In the genomic region with DNA sequence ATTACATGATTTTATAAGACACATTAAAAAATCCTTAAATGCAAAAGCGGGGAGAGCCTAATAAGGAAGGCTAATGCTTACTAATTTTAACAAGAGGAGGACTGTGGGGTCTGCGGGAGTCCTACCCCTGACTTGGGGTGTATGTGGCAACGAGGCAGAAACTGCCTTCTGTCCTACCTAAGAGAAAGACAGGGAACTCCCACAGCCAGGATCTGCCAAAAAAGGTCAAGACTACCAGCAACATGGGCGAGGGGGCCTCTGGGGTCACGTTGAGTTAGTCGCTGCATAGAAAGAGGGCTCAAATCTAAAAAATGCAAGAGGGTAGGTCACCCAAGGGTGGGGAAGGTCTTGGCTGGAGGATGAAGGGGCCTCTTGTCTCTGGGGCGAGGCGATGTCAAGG, we compare ENCODE assay signal across 20 cellular contexts. TPM values are rescaled to one million over a fixed set of nuclear protein-coding genes. Genes with fewer than 3 reads are reported as not detected.
DNase-seq lines count a peak whose midpoint lies in the region; ATAC-seq and TF ChIP-seq lines count a peak whose summit lies in the region.
"Had no signal": no experiment of that assay in that cellular context is flagged by ENCODE, and none has a peak within 500 bp of the region (broad histone marks: within the 10 kb centered on the region; RNA-seq: fewer than 3 reads in every experiment).

No MANE protein-coding gene starts in this region.

- H2AK5ac ChIP-seq in neuronal stem cell (ENCODE audit: low read depth, low read length) = no peak overlapping the region

- no peak overlapping the region for H4K91ac ChIP-seq in neuronal stem cell (ENCODE audit: low read depth, low read length, poor library complexity)

- peaks cover 52% of the 10 kb centered on the region for H3K27me3 Mint-ChIP-seq in activated T-cell treated with anti-CD3 and anti-CD28 coated beads, Interleukin-2, amount 50 U/mL, for 72 hours (ENCODE audit: low read depth)

- no peak for DNase-seq in activated T-cell treated with anti-CD3 and anti-CD28 coated beads, Interleukin-2, amount 50 U/mL, for 72 hours
- DNase-seq in activated T-cell treated with anti-CD3 and anti-CD28 coated beads, Interleukin-2, amount 50 U/mL, for 1 hour = no peak
- DNase-seq in WERI-Rb-1 (no peak), iPS DF 6.9 (ENCODE audit: low read depth, low spot score) (no peak), neuronal stem cell (ENCODE audit: low spot score) (no peak), SK-N-SH (no peak)
- DNase-seq: activated CD4-positive, alpha-beta T cell treated with anti-CD3 and anti-CD28 coated beads, Interleukin-2, amount 50 U/mL, for 4 hours; activated naive CD8-positive, alpha-beta T cell treated with anti-CD3 and anti-CD28 coated beads, Interleukin-2, amount 50 U/mL, for 24 hours; activated T-cell treated with anti-CD3 and anti-CD28 coated beads, Interleukin-2, amount 50 U/mL, for 24 hours; foreskin fibroblast; Karpas-422; Peyer's patch; sigmoid colon; uterus had no signal

- no peaks in the 10 kb centered on the region for H3K79me1 ChIP-seq in neuronal stem cell (ENCODE audit: low read depth, low read length)

- peak overlapping the region; percentile 75 for H3K23ac ChIP-seq in neuronal stem cell (ENCODE audit: low read depth, low read length, poor library complexity)

- no peak overlapping the region for H3K18ac ChIP-seq in neuronal stem cell (ENCODE audit: low read length)

- H3K36me3 Mint-ChIP-seq in activated T-cell treated with anti-CD3 and anti-CD28 coated beads, Interleukin-2, amount 50 U/mL, for 72 hours (ENCODE audit: insufficient read depth in 2 of 2) = peaks cover 0 to 5% of the 10 kb centered on the region in 2 donors

- no peak for TF ChIP-seq RAD21 in SK-N-SH (IDR thresholded peaks at IDR 0.05; ENCODE audit: low read length)

- no CpG with 5 or more reads among the region's 8 CpGs for WGBS in iPS DF 6.9 (ENCODE audit: insufficient coverage, insufficient read length)
- no CpG with 5 or more reads among the region's 8 CpGs for WGBS in neuronal stem cell (ENCODE audit: extremely low coverage in 2 of 2, insufficient read length in 2 of 2, insufficient replicate concordance in 1 of 2), 2 donors
- WGBS in SK-N-SH (ENCODE audit: low lambda C conversion rate) = 58% methylated on average over 8 of the region's 8 CpGs

- H3K9me2 ChIP-seq in SK-N-SH = no peaks in the 10 kb centered on the region

- H3K9ac ChIP-seq in neuronal stem cell (ENCODE audit: low read depth, low read length, poor library complexity) (no peak overlapping the region), SK-N-SH (no peak overlapping the region)

- no peaks in the 10 kb centered on the region for H3F3A ChIP-seq in SK-N-SH (replicated peaks; ENCODE audit: insufficient read depth)

- H3K9me3 ChIP-seq in WERI-Rb-1 (ENCODE audit: severe bottlenecking) (no peaks in the 10 kb centered on the region), iPS DF 6.9 (ENCODE audit: control insufficient read depth, insufficient read depth, low read length) (no peaks in the 10 kb centered on the region), neuronal stem cell (replicated peaks in 1 of 2; ENCODE audit: control insufficient read depth in 2 of 2, insufficient read depth in 1 of 2, low read depth in 1 of 2, low read length in 2 of 2) (no peaks in the 10 kb centered on the region), SK-N-SH (no peaks in the 10 kb centered on the region)
- H3K9me3 ChIP-seq: A549, Peyer's patch, sigmoid colon, uterus had no signal

- H3K27ac ChIP-seq in WERI-Rb-1 (peak overlapping the region; percentile 92), iPS DF 6.9 (ENCODE audit: low read length) (no peak overlapping the region), neuronal stem cell (replicated peaks; ENCODE audit: low read length) (no peak overlapping the region), SK-N-SH (ENCODE audit: low read depth in 2 of 2, low read length in 1 of 2) (no peak overlapping the region)
- H3K27ac ChIP-seq: A549, C4-2B, Peyer's patch, sigmoid colon, uterus had no signal

- H2AFZ ChIP-seq in neuronal stem cell (ENCODE audit: low read length) (no peak overlapping the region), SK-N-SH (ENCODE audit: low read depth) (no peak overlapping the region)

- H4K8ac ChIP-seq in neuronal stem cell (ENCODE audit: low read depth, low read length) = no peak overlapping the region

- CTCF ChIA-PET in SK-N-SH (lab: Yijun Ruan, JAX) = interaction anchor here (1.1 to 1.4 kb wide), 2 partner anchors 10 to 14 kb away, joined by 3 read pairs; no protein-coding TSS in a partner anchor

- TF ChIP-seq CTCF in WERI-Rb-1 (IDR thresholded peaks at IDR 0.05; ENCODE audit: low read depth, low read length) (no peak), SK-N-SH (IDR thresholded peaks at IDR 0.05) (no peak)

- 0 out of 2 replicates have a peak, but pooled peaks cover 3% of the 10 kb centered on the region for H4K20me1 ChIP-seq in SK-N-SH (ENCODE audit: insufficient read depth)

- H3K4me3 ChIP-seq in WERI-Rb-1 (ENCODE audit: low read depth, low read length) (peak overlapping the region; percentile 84), iPS DF 6.9 (ENCODE audit: low read length) (peak overlapping the region; percentile 80; the same call in 1 of the 2 replicates), neuronal stem cell (ENCODE audit: low read length in 2 of 2) (no peak overlapping the region), SK-N-SH (ENCODE audit: low read depth in 2 of 2, low read length in 1 of 2) (no peak overlapping the region; a peak in 1 of 4 replicates)
- H3K4me3 ChIP-seq: uterus had no signal

- H3K9me3 Mint-ChIP-seq in activated T-cell treated with anti-CD3 and anti-CD28 coated beads, Interleukin-2, amount 50 U/mL, for 72 hours = no peaks in the 10 kb centered on the region
- H3K9me3 Mint-ChIP-seq: activated naive CD8-positive, alpha-beta T cell treated with anti-CD3 and anti-CD28 coated beads, Interleukin-2, amount 50 U/mL, for 24 hours; activated T-cell treated with anti-CD3 and anti-CD28 coated beads, Interleukin-2, amount 50 U/mL, for 24 hours had no signal

- H3K4me1 Mint-ChIP-seq in activated T-cell treated with anti-CD3 and anti-CD28 coated beads, Interleukin-2, amount 50 U/mL, for 72 hours (ENCODE audit: low read depth) = no peaks in the 10 kb centered on the region

- peak overlapping the region; percentile 27 to 46 for H3K4me3 Mint-ChIP-seq in activated T-cell treated with anti-CD3 and anti-CD28 coated beads, Interleukin-2, amount 50 U/mL, for 72 hours
- H3K4me3 Mint-ChIP-seq: activated naive CD8-positive, alpha-beta T cell treated with anti-CD3 and anti-CD28 coated beads, Interleukin-2, amount 50 U/mL, for 24 hours had no signal

- H3K4ac ChIP-seq in neuronal stem cell (ENCODE audit: low read length) = no peak overlapping the region

- H2BK5ac ChIP-seq in neuronal stem cell (ENCODE audit: low read length) = no peak overlapping the region

- H3K36me3 ChIP-seq in WERI-Rb-1 = no peaks in the 10 kb centered on the region; the same call in 1 of the 2 replicates
- H3K36me3 ChIP-seq in iPS DF 6.9 (ENCODE audit: control insufficient read depth, insufficient read depth, low read length) = no peaks in the 10 kb centered on the region
- no peaks in the 10 kb centered on the region for H3K36me3 ChIP-seq in neuronal stem cell (replicated peaks in 1 of 2; ENCODE audit: control insufficient read depth in 2 of 2, insufficient read depth in 2 of 2, low read length in 2 of 2)
- H3K36me3 ChIP-seq in SK-N-SH (replicated peaks in 1 of 2; ENCODE audit: control insufficient read depth in 1 of 2, insufficient read depth in 2 of 2, low read length in 1 of 2) = no peaks in the 10 kb centered on the region
- H3K36me3 ChIP-seq: Peyer's patch, sigmoid colon, uterus had no signal

- H3K27me3 ChIP-seq in WERI-Rb-1 (ENCODE audit: insufficient read depth, low read depth, severe bottlenecking) = no peaks in the 10 kb centered on the region
- peaks cover 7% of the 10 kb centered on the region; the same call in 1 of the 2 replicates for H3K27me3 ChIP-seq in iPS DF 6.9 (ENCODE audit: control insufficient read depth, insufficient read depth, low read length)
- peaks cover 4 to 40% (median 31%) of the 10 kb centered on the region in 3 experiments for H3K27me3 ChIP-seq in neuronal stem cell (ENCODE audit: control insufficient read depth in 3 of 3, insufficient read depth in 3 of 3, low read depth in 1 of 3, low read length in 3 of 3)
- no peaks in the 10 kb centered on the region; the same call in 1 of the 2 replicates for H3K27me3 ChIP-seq in SK-N-SH (ENCODE audit: insufficient read depth)

- no peak overlapping the region for H2BK15ac ChIP-seq in neuronal stem cell (ENCODE audit: low read length)

- H2BK120ac ChIP-seq in neuronal stem cell (ENCODE audit: low read depth, low read length) = no peak overlapping the region

- no peak for ATAC-seq in activated T-cell treated with anti-CD3 and anti-CD28 coated beads, Interleukin-2, amount 50 U/mL, for 72 hours (replicated peaks in 1 of 2)
- no peak for ATAC-seq in GM21619 (IDR thresholded peaks at IDR 0.05; ENCODE audit: unreplicated experiment)
- ATAC-seq in HG02678 (IDR thresholded peaks at IDR 0.05; ENCODE audit: unreplicated experiment) = no peak
- ATAC-seq: activated naive CD8-positive, alpha-beta T cell treated with anti-CD3 and anti-CD28 coated beads, Interleukin-2, amount 50 U/mL, for 24 hours; HCT116 had no signal

- H3K14ac ChIP-seq in neuronal stem cell (ENCODE audit: low read length) = no peak overlapping the region

- H2BK12ac ChIP-seq in neuronal stem cell (ENCODE audit: low read length) = no peak overlapping the region

- H3K79me2 ChIP-seq in SK-N-SH (ENCODE audit: insufficient read depth) = no peaks in the 10 kb centered on the region

- peaks cover 2% of the 10 kb centered on the region; the same call in 1 of the 2 replicates for H3K4me1 ChIP-seq in iPS DF 6.9 (ENCODE audit: control insufficient read depth, insufficient read depth, low read length)
- peaks cover 0 to 7% of the 10 kb centered on the region in 2 donors for H3K4me1 ChIP-seq in neuronal stem cell (ENCODE audit: control insufficient read depth in 2 of 2, insufficient read depth in 1 of 2, low read depth in 1 of 2, low read length in 2 of 2)
- H3K4me1 ChIP-seq in SK-N-SH (ENCODE audit: control insufficient read depth in 1 of 2, insufficient read depth in 2 of 2, low read depth in 1 of 2, low read length in 1 of 2) = peaks cover 0 to 20% of the 10 kb centered on the region in 2 experiments; a peak in 1 of 4 replicates
- H3K4me1 ChIP-seq: A549, Peyer's patch, uterus had no signal

- POLR2A ChIA-PET in SK-N-SH (lab: Yijun Ruan, JAX) = no interaction called here

- H3K4me2 ChIP-seq in neuronal stem cell (ENCODE audit: insufficient read depth, low read length, poor library complexity, severe bottlenecking) = no peak overlapping the region
- no peak overlapping the region for H3K4me2 ChIP-seq in SK-N-SH

- H3K27ac Mint-ChIP-seq in activated T-cell treated with anti-CD3 and anti-CD28 coated beads, Interleukin-2, amount 50 U/mL, for 72 hours = no peak overlapping the region
- H3K27ac Mint-ChIP-seq: activated naive CD8-positive, alpha-beta T cell treated with anti-CD3 and anti-CD28 coated beads, Interleukin-2, amount 50 U/mL, for 24 hours; activated T-cell treated with anti-CD3 and anti-CD28 coated beads, Interleukin-2, amount 50 U/mL, for 24 hours had no signal

- no peak for TF ChIP-seq EP300 in SK-N-SH (IDR thresholded peaks at IDR 0.05; ENCODE audit: borderline replicate concordance in 1 of 2, low read depth in 1 of 2, low read length in 1 of 2)

RNA-seq across cellular contexts. Expression of gene AMER3, which starts 0.5 kb away (rescaled TPM):
- not detected for total RNA-seq in activated T-cell treated with anti-CD3 and anti-CD28 coated beads, Interleukin-2, amount 50 U/mL, for 72 hours
- 0.01 TPM for polyA plus RNA-seq in neuronal stem cell (2013, experiment 1 of 2)
- polyA plus RNA-seq in neuronal stem cell (2013, experiment 2 of 2) = not detected
- under 0.01 and 0.03 TPM in 2 replicates for polyA plus RNA-seq in SK-N-SH (2012; rRNA removed)
- 0.01 and 0.05 TPM in 2 replicates for polyA plus RNA-seq in SK-N-SH (2012; cell fraction: cytosol; rRNA removed)
- polyA plus RNA-seq in SK-N-SH (2012; cell fraction: nucleus; rRNA removed) = 0.01 TPM in 1 of 2 replicates, not detected in the other
- total RNA-seq: omental fat pad had no signal
- polyA plus RNA-seq: A549 had no signal

RNA-seq across cellular contexts. Expression of gene GPR148, which starts 25.9 kb away (rescaled TPM):
- total RNA-seq in activated T-cell treated with anti-CD3 and anti-CD28 coated beads, Interleukin-2, amount 50 U/mL, for 72 hours = not detected
- polyA plus RNA-seq in neuronal stem cell (2013, experiment 1 of 2) = not detected
- polyA plus RNA-seq in neuronal stem cell (2013, experiment 2 of 2) = not detected
- not detected in 2 replicates for polyA plus RNA-seq in SK-N-SH (2012; rRNA removed)
- polyA plus RNA-seq in SK-N-SH (2012; cell fraction: cytosol; rRNA removed) = not detected in 2 replicates
- polyA plus RNA-seq in SK-N-SH (2012; cell fraction: nucleus; rRNA removed) = not detected in 2 replicates
- total RNA-seq: omental fat pad, Peyer's patch, sigmoid colon, uterus had no signal
- polyA plus RNA-seq: A549 had no signal

Comparison
In these comparisons a context has a peak if more than half of its experiments do, and no peak if none do; other contexts are left out.
1. H3K4me3 ChIP-seq: peak in WERI-Rb-1 (single experiment) and iPS DF 6.9 (single experiment); none in neuronal stem cell (0 of 2) and SK-N-SH (0 of 2).